28 cellular contexts compared by ENCODE assay signal in the genomic region with DNA sequence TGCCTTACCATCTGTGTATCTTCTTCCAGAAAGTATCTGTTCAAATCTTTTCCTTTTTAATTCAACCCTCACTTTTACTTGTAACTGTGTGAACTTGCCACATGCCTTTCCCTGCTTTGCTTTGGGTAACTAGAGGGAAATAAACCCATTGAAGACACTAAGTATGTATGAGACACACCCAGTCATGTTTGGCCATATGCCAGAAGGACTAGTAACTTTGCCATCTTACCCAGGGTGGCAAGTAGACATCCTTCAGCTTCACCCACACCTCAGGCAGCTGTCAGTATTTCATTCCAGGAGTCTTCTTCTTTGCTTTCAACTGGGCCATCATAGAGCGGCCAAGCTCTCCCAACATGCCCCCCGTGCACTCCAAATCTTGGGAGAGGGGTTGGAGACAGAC.
"Had no signal": no experiment of that assay in that cellular context is flagged by ENCODE, and none has a peak within 500 bp of the region (broad histone marks: within the 10 kb centered on the region; RNA-seq: fewer than 3 reads in every experiment).

No MANE protein-coding gene starts in this region.

- H3K9me3 Mint-ChIP-seq: central memory CD8-positive, alpha-beta T cell; dendritic cell treated with granulocyte-macrophage colony-stimulating factor and Interleukin-4, amounts not matched to agents 40 ng/mL and 50 ng/mL, for 4 days; nephron; stimulated activated effector memory CD8-positive, alpha-beta T cell treated with anti-CD3 and anti-CD28 coated beads, Interleukin-12 subunit alpha, Interleukin-12 subunit beta, amount 100 ng/mL, for 72 hours; stimulated activated naive CD8-positive, alpha-beta T cell treated with anti-CD3 and anti-CD28 coated beads, Interleukin-15, amount 100 ng/mL, for 72 hours; T-helper 1 cell treated with Interleukin-12 subunit alpha and Interleukin-12 subunit beta and Interleukin-4 antibody, amounts not matched to agents 30 μg/mL and 1 μg/mL, for 36 hours; type B pancreatic cell had no signal

- H3K9me3 ChIP-seq: heart left ventricle, neutrophil, right lobe of liver, vagina had no signal

- H3K4me3 Mint-ChIP-seq: activated CD4-positive, alpha-beta memory T cell treated with anti-CD3 and anti-CD28 coated beads for 36 hours; activated T-cell treated with anti-CD3 and anti-CD28 coated beads, Interleukin-2, amount 50 U/mL, for 24 hours; central memory CD8-positive, alpha-beta T cell; dendritic cell treated with granulocyte-macrophage colony-stimulating factor and Interleukin-4, amounts not matched to agents 40 ng/mL and 50 ng/mL, for 4 days; stimulated activated effector memory CD8-positive, alpha-beta T cell treated with anti-CD3 and anti-CD28 coated beads, Interleukin-12 subunit alpha, Interleukin-12 subunit beta, amount 100 ng/mL, for 72 hours; stimulated activated naive CD8-positive, alpha-beta T cell treated with anti-CD3 and anti-CD28 coated beads, Interleukin-15, amount 100 ng/mL, for 72 hours; T-helper 1 cell treated with Interleukin-12 subunit alpha and Interleukin-12 subunit beta and Interleukin-4 antibody, amounts not matched to agents 30 μg/mL and 1 μg/mL, for 36 hours; type B pancreatic cell had no signal

- H3K27ac Mint-ChIP-seq: activated CD4-positive, alpha-beta memory T cell treated with anti-CD3 and anti-CD28 coated beads for 36 hours; activated T-cell treated with anti-CD3 and anti-CD28 coated beads, Interleukin-2, amount 50 U/mL, for 24 hours; dendritic cell treated with granulocyte-macrophage colony-stimulating factor and Interleukin-4, amounts not matched to agents 40 ng/mL and 50 ng/mL, for 4 days; nephron; stimulated activated effector memory CD8-positive, alpha-beta T cell treated with anti-CD3 and anti-CD28 coated beads, Interleukin-12 subunit alpha, Interleukin-12 subunit beta, amount 100 ng/mL, for 72 hours; stimulated activated naive CD8-positive, alpha-beta T cell treated with anti-CD3 and anti-CD28 coated beads, Interleukin-15, amount 100 ng/mL, for 72 hours; T-helper 1 cell treated with Interleukin-12 subunit alpha and Interleukin-12 subunit beta and Interleukin-4 antibody, amounts not matched to agents 30 μg/mL and 1 μg/mL, for 36 hours; type B pancreatic cell had no signal

- DNase-seq: activated CD4-positive, alpha-beta memory T cell treated with anti-CD3 and anti-CD28 coated beads for 36 hours; activated CD4-positive, alpha-beta T cell treated with anti-CD3 and anti-CD28 coated beads for 48 hours; activated CD8-positive, alpha-beta memory T cell treated with anti-CD3 and anti-CD28 coated beads, Interleukin-2, amount 50 U/mL, for 48 hours; activated gamma-delta T cell treated with Interleukin-2 at 50 U/mL for 16 hours; activated naive CD4-positive, alpha-beta T cell treated with anti-CD3 and anti-CD28 coated beads, Interleukin-2, amount 50 U/mL, for 16 hours; activated T-cell treated with anti-CD3 and anti-CD28 coated beads, Interleukin-2, amount 50 U/mL, for 24 hours; amniotic stem cell; brain microvascular endothelial cell; heart left ventricle; kidney glomerular epithelial cell; left ventricle myocardium superior; right lobe of liver; stimulated activated CD4-positive, alpha-beta T cell treated with anti-CD3 and anti-CD28 coated beads, Interleukin-4, amount 100 ng/mL, for 24 hours; stimulated activated naive CD8-positive, alpha-beta T cell treated with anti-CD3 and anti-CD28 coated beads, Interleukin-15, amount 100 ng/mL, for 72 hours; substantia nigra; SW 1271; T-helper 9 cell; WERI-Rb-1 had no signal

- H3K27ac ChIP-seq: brain microvascular endothelial cell, neutrophil, right lobe of liver, skin epidermis, vagina, WERI-Rb-1 had no signal

- H3K27me3 ChIP-seq: brain microvascular endothelial cell, heart left ventricle, right lobe of liver, vagina had no signal

- H3K4me1 Mint-ChIP-seq: central memory CD8-positive, alpha-beta T cell; stimulated activated effector memory CD8-positive, alpha-beta T cell treated with anti-CD3 and anti-CD28 coated beads, Interleukin-12 subunit alpha, Interleukin-12 subunit beta, amount 100 ng/mL, for 72 hours had no signal

- ATAC-seq: activated CD4-positive, CD25-positive, alpha-beta regulatory T cell treated with anti-CD3 and anti-CD28 coated beads, Interleukin-2, amount 50 U/mL, for 24 hours; heart left ventricle; left ventricle myocardium superior; right lobe of liver; stimulated activated effector memory CD8-positive, alpha-beta T cell treated with anti-CD3 and anti-CD28 coated beads, Interleukin-12 subunit alpha, Interleukin-12 subunit beta, amount 100 ng/mL, for 72 hours; stimulated activated naive CD8-positive, alpha-beta T cell treated with anti-CD3 and anti-CD28 coated beads, Interleukin-15, amount 100 ng/mL, for 72 hours had no signal

- H3K36me3 Mint-ChIP-seq: activated CD4-positive, alpha-beta memory T cell treated with anti-CD3 and anti-CD28 coated beads for 36 hours; stimulated activated effector memory CD8-positive, alpha-beta T cell treated with anti-CD3 and anti-CD28 coated beads, Interleukin-12 subunit alpha, Interleukin-12 subunit beta, amount 100 ng/mL, for 72 hours had no signal

- H3K36me3 ChIP-seq: brain microvascular endothelial cell, heart left ventricle, neutrophil, right lobe of liver, vagina, WERI-Rb-1 had no signal

- H3K4me3 ChIP-seq: heart left ventricle, right lobe of liver, skin epidermis, vagina had no signal
